Comparison of ENCODE assay signal across 12 cellular contexts in the genomic region with DNA sequence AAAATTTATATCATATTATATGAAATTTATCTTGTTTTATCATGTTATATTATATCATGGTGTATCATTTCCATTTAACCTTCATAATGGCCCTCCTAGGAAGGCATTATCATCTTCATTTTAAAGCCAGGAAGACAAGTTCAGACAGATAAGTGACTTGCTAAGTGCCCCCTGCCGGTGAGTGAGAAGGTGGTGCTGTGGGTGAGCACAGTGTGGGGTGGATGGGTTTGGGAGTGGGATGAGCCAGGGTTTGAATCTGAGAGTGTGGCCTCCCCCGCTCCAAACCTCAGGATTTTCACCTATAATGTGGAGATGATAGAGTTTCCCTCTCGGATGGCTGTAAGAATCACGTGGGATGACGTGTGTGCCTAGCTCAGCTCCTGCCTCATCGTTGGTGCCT.
A peak's percentile ranks its signal among the peaks of the same experiment; 100 is the strongest.
DNase-seq lines count a peak whose midpoint lies in the region; ATAC-seq and TF ChIP-seq lines count a peak whose summit lies in the region.
"Had no signal": no experiment of that assay in that cellular context is flagged by ENCODE, and none has a peak within 500 bp of the region (broad histone marks: within the 10 kb centered on the region; RNA-seq: fewer than 3 reads in every experiment).

No MANE protein-coding gene starts in this region.

- H3K27ac ChIP-seq in A673 (ENCODE audit: low read depth, low read length, poor library complexity, severe bottlenecking) (no peak overlapping the region), DOHH2 (ENCODE audit: low read depth, low read length) (no peak overlapping the region), mammary epithelial cell (ENCODE audit: insufficient read depth, low read depth, low read length) (no peak overlapping the region), Peyer's patch (no peak overlapping the region)

- H3K4me1 Mint-ChIP-seq in stimulated activated effector memory CD8-positive, alpha-beta T cell treated with anti-CD3 and anti-CD28 coated beads, Interleukin-12 subunit alpha, Interleukin-12 subunit beta, amount 100 ng/mL, for 72 hours: no peaks in the 10 kb centered on the region

- H3F3A ChIP-seq in DOHH2 (ENCODE audit: control insufficient read depth, insufficient read depth): no peaks in the 10 kb centered on the region

- H3K36me3 ChIP-seq in A673 (ENCODE audit: insufficient read depth, low read length, poor library complexity, severe bottlenecking): no peaks in the 10 kb centered on the region
- H3K36me3 ChIP-seq in DOHH2 (ENCODE audit: control insufficient read depth, low read length): no peaks in the 10 kb centered on the region
- no peaks in the 10 kb centered on the region for H3K36me3 ChIP-seq in mammary epithelial cell (ENCODE audit: insufficient read depth, low read length)
- H3K36me3 ChIP-seq in Peyer's patch: no peaks in the 10 kb centered on the region

- DNase-seq in A673 (ENCODE audit: low spot score) (peak; percentile 29), LNCaP clone FGC (ENCODE audit: low read depth) (no peak), mammary epithelial cell (no peak), NCI-H2107 treated with DMSO at 0.1 percent for 48 hours (lab: John Stamatoyannopoulos, UW; ENCODE audit: unreplicated experiment) (no peak), Peyer's patch (no peak)
- no peak for DNase-seq in stimulated activated effector memory CD8-positive, alpha-beta T cell treated with anti-CD3 and anti-CD28 coated beads, Interleukin-12 subunit alpha, Interleukin-12 subunit beta, amount 100 ng/mL, for 72 hours (ENCODE audit: low spot score in 2 of 2)
- DNase-seq: CD8-positive, alpha-beta T cell; NCI-H2029; right cardiac atrium had no signal

- peaks cover 24% of the 10 kb centered on the region for H3K27me3 ChIP-seq in A673 (replicated peaks; ENCODE audit: insufficient read depth, low read depth, low read length, poor library complexity)
- no peaks in the 10 kb centered on the region for H3K27me3 ChIP-seq in DOHH2 (ENCODE audit: control insufficient read depth, low read length)
- H3K27me3 ChIP-seq in mammary epithelial cell (ENCODE audit: insufficient read depth, low read length): no peaks in the 10 kb centered on the region
- H3K27me3 ChIP-seq in Peyer's patch: no peaks in the 10 kb centered on the region

- H3K9me3 ChIP-seq in A673 (ENCODE audit: low read depth, low read length, poor library complexity, severe bottlenecking): no peaks in the 10 kb centered on the region
- H3K9me3 ChIP-seq in DOHH2 (ENCODE audit: control insufficient read depth, insufficient read depth, low read length): no peaks in the 10 kb centered on the region
- peaks cover 11% of the 10 kb centered on the region for H3K9me3 ChIP-seq in mammary epithelial cell (replicated peaks; ENCODE audit: insufficient read depth, low read length)
- no peaks in the 10 kb centered on the region for H3K9me3 ChIP-seq in Peyer's patch

- TF ChIP-seq CTCF in A673 (conservative IDR thresholded peaks at IDR 0.05; ENCODE audit: low read depth, low read length) (peak; percentile 55), DOHH2 (IDR thresholded peaks at IDR 0.05; ENCODE audit: low read depth, low read length, poor library complexity, severe bottlenecking) (peak; percentile 44), LNCaP clone FGC (IDR thresholded peaks at IDR 0.05; ENCODE audit: control insufficient read depth, extremely low read depth, insufficient read depth) (peak; percentile 34; the same call in 1 of the 2 replicates), mammary epithelial cell (conservative IDR thresholded peaks at IDR 0.05 in 1 of 2, IDR thresholded peaks at IDR 0.05 in 1 of 2; ENCODE audit: extremely low read depth in 1 of 2, insufficient read depth in 1 of 2, low read depth in 1 of 2, low read length in 2 of 2) (peak; percentile 15 to 25), Peyer's patch (IDR thresholded peaks at IDR 0.05) (no peak)

- H3K4me1 ChIP-seq in A673 (ENCODE audit: insufficient read depth, low read length, poor library complexity, severe bottlenecking) (no peaks in the 10 kb centered on the region), DOHH2 (ENCODE audit: control insufficient read depth, low read length) (no peaks in the 10 kb centered on the region), mammary epithelial cell (ENCODE audit: insufficient read depth, low read length) (no peaks in the 10 kb centered on the region), Peyer's patch (no peaks in the 10 kb centered on the region)

- no peaks in the 10 kb centered on the region for H3K9me3 Mint-ChIP-seq in stimulated activated effector memory CD8-positive, alpha-beta T cell treated with anti-CD3 and anti-CD28 coated beads, Interleukin-12 subunit alpha, Interleukin-12 subunit beta, amount 100 ng/mL, for 72 hours
- H3K9me3 Mint-ChIP-seq: CD8-positive, alpha-beta T cell had no signal

- no peak overlapping the region for H2AFZ ChIP-seq in mammary epithelial cell (ENCODE audit: low read depth, low read length)

- H3K4me2 ChIP-seq in DOHH2 (ENCODE audit: low read length) (no peak overlapping the region), mammary epithelial cell (ENCODE audit: insufficient read depth, low read depth, low read length) (no peak overlapping the region)

- ATAC-seq in stimulated activated effector memory CD8-positive, alpha-beta T cell treated with anti-CD3 and anti-CD28 coated beads, Interleukin-12 subunit alpha, Interleukin-12 subunit beta, amount 100 ng/mL, for 72 hours: no peak
- ATAC-seq in GM19452 (IDR thresholded peaks at IDR 0.05; ENCODE audit: unreplicated experiment): no peak
- ATAC-seq: CD8-positive, alpha-beta T cell; right cardiac atrium had no signal

- POLR2A ChIA-PET in A673 (lab: Charles Lee; ENCODE audit: low non-redundant PET): no interaction called here

- H3K79me2 ChIP-seq in DOHH2 (ENCODE audit: control insufficient read depth, low read length) (no peaks in the 10 kb centered on the region), mammary epithelial cell (ENCODE audit: insufficient read depth, low read length) (no peaks in the 10 kb centered on the region)

- no peaks in the 10 kb centered on the region for H3K9me2 ChIP-seq in DOHH2 (replicated peaks; ENCODE audit: control insufficient read depth, low read length)

- H3K27ac Mint-ChIP-seq in stimulated activated effector memory CD8-positive, alpha-beta T cell treated with anti-CD3 and anti-CD28 coated beads, Interleukin-12 subunit alpha, Interleukin-12 subunit beta, amount 100 ng/mL, for 72 hours: no peak overlapping the region
- H3K27ac Mint-ChIP-seq: activated naive CD8-positive, alpha-beta T cell; CD8-positive, alpha-beta T cell had no signal

- intact Hi-C loops in A673 (cut with micrococcal nuclease; ENCODE audit: unreplicated experiment) (no loop called here), mammary epithelial cell (cut with micrococcal nuclease) (no loop called here)

- dilution Hi-C loops in mammary epithelial cell (cut with HindIII; ENCODE audit: low sequenced_read_pairs): no loop called here

- no peak overlapping the region for H3K4me3 Mint-ChIP-seq in stimulated activated effector memory CD8-positive, alpha-beta T cell treated with anti-CD3 and anti-CD28 coated beads, Interleukin-12 subunit alpha, Interleukin-12 subunit beta, amount 100 ng/mL, for 72 hours
- H3K4me3 Mint-ChIP-seq: activated naive CD8-positive, alpha-beta T cell; CD8-positive, alpha-beta T cell had no signal

- no peaks in the 10 kb centered on the region for H3K36me3 Mint-ChIP-seq in stimulated activated effector memory CD8-positive, alpha-beta T cell treated with anti-CD3 and anti-CD28 coated beads, Interleukin-12 subunit alpha, Interleukin-12 subunit beta, amount 100 ng/mL, for 72 hours
- H3K36me3 Mint-ChIP-seq: activated naive CD8-positive, alpha-beta T cell; CD8-positive, alpha-beta T cell had no signal

- TF ChIP-seq POLR2A in Peyer's patch (IDR thresholded peaks at IDR 0.05): no peak

- H3K9ac ChIP-seq in mammary epithelial cell (ENCODE audit: insufficient read depth, low read length): no peak overlapping the region

- CTCF ChIA-PET in A673 (lab: Charles Lee): no interaction called here
- CTCF ChIA-PET in mammary epithelial cell (lab: Charles Lee; ENCODE audit: low non-redundant PET): no interaction called here

- H3K4me3 ChIP-seq in A673 (ENCODE audit: low read depth, low read length, poor library complexity, severe bottlenecking) (no peak overlapping the region), DOHH2 (ENCODE audit: low read length) (no peak overlapping the region), LNCaP clone FGC (ENCODE audit: low read depth, low read length) (no peak overlapping the region), mammary epithelial cell (replicated peaks in 1 of 3; ENCODE audit: insufficient read depth in 1 of 3, low read depth in 2 of 3, low read length in 3 of 3) (no peak overlapping the region), Peyer's patch (no peak overlapping the region)

- in situ Hi-C loops in mammary epithelial cell (cut with MboI; ENCODE audit: low sequenced_read_pairs in 2 of 2): no loop called here

- no TSS peak for BruUV-seq in A673 (replicated peaks; lab: Mats Ljungman, UMichigan)
- BruUV-seq in mammary epithelial cell (replicated peaks; lab: Mats Ljungman, UMichigan): no TSS peak

- WGBS in mammary epithelial cell (ENCODE audit: low coverage, missing lambda C conversion rate): 73% methylated on average over 6 of the region's 6 CpGs

- H4K20me1 ChIP-seq in DOHH2 (ENCODE audit: control insufficient read depth, insufficient read depth, low read depth, low read length) (no peaks in the 10 kb centered on the region), mammary epithelial cell (ENCODE audit: insufficient read depth, low read length) (no peaks in the 10 kb centered on the region)

Comparison
In these comparisons a context has a peak if more than half of its experiments do, and no peak if none do; other contexts are left out.
1. CTCF ChIP-seq: peak in A673 (single experiment), DOHH2 (single experiment), LNCaP clone FGC (single experiment) and mammary epithelial cell (2 of 2); none in Peyer's patch (0 of 6).